9 cellular contexts compared by ENCODE assay signal in genomic region chr11:3123761-3124733, GRCh38. TPM values are rescaled to one million over a fixed set of nuclear protein-coding genes. Genes with fewer than 3 reads are reported as not detected.
DNase-seq lines count a peak whose midpoint lies in the region; ATAC-seq, FAIRE-seq and TF ChIP-seq lines count a peak whose summit lies in the region.
"Had no signal": no experiment of that assay in that cellular context is flagged by ENCODE, and none has a peak within 500 bp of the region (broad histone marks: within the 10 kb centered on the region; RNA-seq: fewer than 3 reads in every experiment).

No MANE protein-coding gene starts in this region.

- no peaks in the 10 kb centered on the region for H3K36me3 Mint-ChIP-seq in stimulated activated naive B cell treated with anti-CD40 and anti-IgM and Interleukin-4, amounts not matched to agents 10 μg/mL and 1 μg/mL and 100 μg/mL, for 72 hours
- H3K36me3 Mint-ChIP-seq: CD4-positive, CD25-positive, alpha-beta regulatory T cell had no signal

- H3K36me3 ChIP-seq in breast epithelium (peaks cover 5% of the 10 kb centered on the region), left lung (peaks cover 0 to 55% of the 10 kb centered on the region in 2 donors)

- no peak overlapping the region for H3K27ac Mint-ChIP-seq in stimulated activated naive B cell treated with anti-CD40 and anti-IgM and Interleukin-4, amounts not matched to agents 10 μg/mL and 1 μg/mL and 100 μg/mL, for 72 hours
- H3K27ac Mint-ChIP-seq: CD4-positive, CD25-positive, alpha-beta regulatory T cell had no signal

- no peak for FAIRE-seq in urothelium cell line (lab: Jason Lieb, UNC)

- no peaks in the 10 kb centered on the region for H3K9me3 Mint-ChIP-seq in stimulated activated naive B cell treated with anti-CD40 and anti-IgM and Interleukin-4, amounts not matched to agents 10 μg/mL and 1 μg/mL and 100 μg/mL, for 72 hours
- H3K9me3 Mint-ChIP-seq: CD4-positive, CD25-positive, alpha-beta regulatory T cell had no signal

- intact Hi-C loops in breast epithelium (cut with DNase I; ENCODE audit: low total_unique reads): no loop called here
- intact Hi-C loops in left lung (cut with DNase I): no loop called here

- H3K9me3 ChIP-seq in breast epithelium: no peaks in the 10 kb centered on the region
- H3K9me3 ChIP-seq in left lung: no peaks in the 10 kb centered on the region

- DNase-seq in SIG-M5 treated with dmso at 0.1 percent for 504 hours (lab: John Stamatoyannopoulos, UW; ENCODE audit: unreplicated experiment): peak; percentile 44
- DNase-seq in SIG-M5 (lab: John Stamatoyannopoulos, UW): no peak
- peak; percentile 81 to 93 for DNase-seq in breast epithelium (ENCODE audit: low spot score in 2 of 2)
- peak; percentile 78 to 84 for DNase-seq in left lung
- DNase-seq in urothelium cell line (ENCODE audit: low spot score): peak; percentile 65
- DNase-seq in stimulated activated naive B cell treated with anti-CD40 and anti-IgM and Interleukin-4, amounts not matched to agents 10 μg/mL and 1 μg/mL and 100 μg/mL, for 72 hours: no peak
- DNase-seq in NCI-H1048 (lab: John Stamatoyannopoulos, UW): no peak
- DNase-seq: CD4-positive, CD25-positive, alpha-beta regulatory T cell had no signal

- H3K27me3 ChIP-seq in breast epithelium (no peaks in the 10 kb centered on the region), left lung (no peaks in the 10 kb centered on the region)

- no peaks in the 10 kb centered on the region for H3K4me1 Mint-ChIP-seq in stimulated activated naive B cell treated with anti-CD40 and anti-IgM and Interleukin-4, amounts not matched to agents 10 μg/mL and 1 μg/mL and 100 μg/mL, for 72 hours
- H3K4me1 Mint-ChIP-seq: CD4-positive, CD25-positive, alpha-beta regulatory T cell had no signal

- H3K27ac ChIP-seq in breast epithelium (peak overlapping the region; percentile 85 to 95), left lung (peak overlapping the region in 1 of 2 donors; percentile 49)

- TF ChIP-seq CTCF in breast epithelium (IDR thresholded peaks at IDR 0.05) (no peak), left lung (IDR thresholded peaks at IDR 0.05) (no peak)

- no peaks in the 10 kb centered on the region for H3K27me3 Mint-ChIP-seq in stimulated activated naive B cell treated with anti-CD40 and anti-IgM and Interleukin-4, amounts not matched to agents 10 μg/mL and 1 μg/mL and 100 μg/mL, for 72 hours
- H3K27me3 Mint-ChIP-seq: CD4-positive, CD25-positive, alpha-beta regulatory T cell had no signal

- no peak for TF ChIP-seq POLR2A in breast epithelium (IDR thresholded peaks at IDR 0.05)

- H3K4me3 ChIP-seq in breast epithelium (peak overlapping the region in 1 of 3 donors; percentile 45), left lung (no peak overlapping the region)

- no peak overlapping the region for H3K4me3 Mint-ChIP-seq in stimulated activated naive B cell treated with anti-CD40 and anti-IgM and Interleukin-4, amounts not matched to agents 10 μg/mL and 1 μg/mL and 100 μg/mL, for 72 hours

- ATAC-seq in left lung (peak; percentile 71), GM19467 (IDR thresholded peaks at IDR 0.05; ENCODE audit: unreplicated experiment) (no peak)
- ATAC-seq in stimulated activated naive B cell treated with anti-CD40 and anti-IgM and Interleukin-4, amounts not matched to agents 10 μg/mL and 1 μg/mL and 100 μg/mL, for 72 hours (replicated peaks): no peak

- peaks cover 24 to 36% of the 10 kb centered on the region in 2 donors for H3K4me1 ChIP-seq in breast epithelium
- peaks cover 13 to 41% of the 10 kb centered on the region in 2 donors for H3K4me1 ChIP-seq in left lung

RNA-seq across cellular contexts. Expression of gene OSBPL5, which starts 41.1 kb away (rescaled TPM):
- total RNA-seq in breast epithelium: 10 to 100 TPM; 25.3 to 64.2 (median 27.8) TPM
- 10 to 100 TPM; 34.5 to 39.6 TPM for total RNA-seq in left lung

Comparison
In these comparisons a context has a peak if more than half of its experiments do, and no peak if none do; other contexts are left out.
1. DNase-seq: peak in SIG-M5 treated with dmso at 0.1 percent for 504 hours (single experiment), breast epithelium (2 of 2), left lung (2 of 2) and urothelium cell line (single experiment); none in SIG-M5 (single experiment), stimulated activated naive B cell treated with anti-CD40 and anti-IgM and Interleukin-4, amounts not matched to agents 10 μg/mL and 1 μg/mL and 100 μg/mL, for 72 hours (single experiment) and NCI-H1048 (single experiment).